In the genomic region with DNA sequence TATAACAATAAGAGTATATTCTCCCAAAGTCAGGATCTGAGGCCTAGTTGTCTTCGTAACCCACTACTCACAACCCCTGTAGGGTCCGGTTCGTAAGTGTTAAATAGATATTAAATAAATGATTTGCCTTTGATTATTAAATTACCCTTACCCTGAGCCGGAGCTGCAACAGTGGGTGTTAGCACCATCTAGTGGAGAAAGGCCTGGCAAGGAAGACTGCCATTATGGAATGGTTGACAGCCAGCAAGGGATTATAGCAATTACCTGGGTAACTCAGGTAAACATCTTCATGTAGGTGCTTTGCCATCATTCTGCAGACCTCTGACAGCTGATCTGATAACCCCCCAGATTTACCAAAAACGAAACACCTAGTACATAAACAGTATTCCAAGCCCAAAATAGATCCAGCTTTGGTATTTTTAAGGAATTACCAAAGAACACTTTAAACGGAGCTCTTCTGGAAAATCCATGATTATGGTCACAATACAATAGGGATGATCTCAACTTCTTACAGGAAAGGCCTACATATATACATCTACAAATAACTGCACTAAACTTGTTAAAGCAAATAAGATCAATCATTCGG, we compare ENCODE assay signal across 10 cellular contexts.
DNase-seq lines count a peak whose midpoint lies in the region; ATAC-seq and TF ChIP-seq lines count a peak whose summit lies in the region.
"Had no signal": no experiment of that assay in that cellular context is flagged by ENCODE, and none has a peak within 500 bp of the region (broad histone marks: within the 10 kb centered on the region; RNA-seq: fewer than 3 reads in every experiment).

No MANE protein-coding gene starts in this region.

- ATAC-seq in HG03097 (IDR thresholded peaks at IDR 0.05; ENCODE audit: low FRiP score, unreplicated experiment): no peak
- no peak for ATAC-seq in GM18868 (IDR thresholded peaks at IDR 0.05; ENCODE audit: unreplicated experiment)
- ATAC-seq: naive thymus-derived CD8-positive, alpha-beta T cell had no signal

- no peaks in the 10 kb centered on the region for H3K27me3 Mint-ChIP-seq in H9 (ENCODE audit: low read depth)
- H3K27me3 Mint-ChIP-seq in activated T-helper 1 cell treated with anti-CD3 and anti-CD28 coated beads, Interleukin-12 subunit alpha, Interleukin-12 subunit beta, Interleukin-2, Interleukin-4 antibody, amounts not matched to agents 30 ng/mL and 10 ng/mL and 1 ng/mL, durations not matched to agents 14 hours and 24 hours and 36 hours (ENCODE audit: insufficient read depth): peaks cover 16% of the 10 kb centered on the region

- H2BK5ac ChIP-seq in H9 (ENCODE audit: insufficient read length, low read length): no peak overlapping the region

- intact Hi-C loops in OCI-LY7 (cut with micrococcal nuclease; ENCODE audit: unreplicated experiment) (loop anchor here (2.0 kb wide), 2 partner anchors 37 to 75 kb away; no protein-coding TSS in a partner anchor), dorsolateral prefrontal cortex (cut with DNase I) (loop anchor here (10.0 kb wide), 2 partner anchors 833 to 993 kb away; no protein-coding TSS in a partner anchor)
- intact Hi-C loops in activated T-helper 1 cell treated with anti-CD3 and anti-CD28 coated beads, Interleukin-12 subunit alpha, Interleukin-12 subunit beta, Interleukin-2, Interleukin-4 antibody, amounts not matched to agents 30 ng/mL and 10 ng/mL and 1 ng/mL, durations not matched to agents 14 hours and 24 hours and 36 hours (cut with micrococcal nuclease): loop anchor here (1.0 kb wide), 1 partner anchor 995 kb away; no protein-coding TSS in a partner anchor

- H4K20me1 ChIP-seq in H9 (ENCODE audit: control insufficient read depth, insufficient read depth, insufficient read length) (no peaks in the 10 kb centered on the region), OCI-LY7 (ENCODE audit: insufficient read depth, low read length) (no peaks in the 10 kb centered on the region)

- H3T11ph ChIP-seq in H9 (ENCODE audit: low read length): no peak overlapping the region

- no peaks in the 10 kb centered on the region for H3K36me3 Mint-ChIP-seq in H9 (ENCODE audit: insufficient read depth in 1 of 3, low read depth in 3 of 3)
- H3K36me3 Mint-ChIP-seq in activated T-helper 1 cell treated with anti-CD3 and anti-CD28 coated beads, Interleukin-12 subunit alpha, Interleukin-12 subunit beta, Interleukin-2, Interleukin-4 antibody, amounts not matched to agents 30 ng/mL and 10 ng/mL and 1 ng/mL, durations not matched to agents 14 hours and 24 hours and 36 hours (ENCODE audit: low read depth): no peaks in the 10 kb centered on the region
- H3K36me3 Mint-ChIP-seq: naive thymus-derived CD8-positive, alpha-beta T cell had no signal

- no peak overlapping the region for H3K4ac ChIP-seq in H9 (ENCODE audit: low read depth, low read length)

- H3K4me1 Mint-ChIP-seq in H9: peaks cover 0 to 65% of the 10 kb centered on the region in 2 experiments; a peak in 3 of 4 replicates
- H3K4me1 Mint-ChIP-seq in activated T-helper 1 cell treated with anti-CD3 and anti-CD28 coated beads, Interleukin-12 subunit alpha, Interleukin-12 subunit beta, Interleukin-2, Interleukin-4 antibody, amounts not matched to agents 30 ng/mL and 10 ng/mL and 1 ng/mL, durations not matched to agents 14 hours and 24 hours and 36 hours (ENCODE audit: low read depth): peaks cover 7% of the 10 kb centered on the region

- no peak overlapping the region for H4K5ac ChIP-seq in H9 (ENCODE audit: insufficient read length, low read depth, low read length)

- H2BK20ac ChIP-seq in H9 (ENCODE audit: low read depth, low read length, poor library complexity, severe bottlenecking): no peak overlapping the region

- no peaks in the 10 kb centered on the region for H3K79me1 ChIP-seq in H9 (ENCODE audit: insufficient read depth, low read depth, low read length, poor library complexity, severe bottlenecking)

- H3K9me3 ChIP-seq in H9 (ENCODE audit: control insufficient read depth, low read depth, low read length): no peaks in the 10 kb centered on the region
- no peaks in the 10 kb centered on the region for H3K9me3 ChIP-seq in OCI-LY7 (ENCODE audit: low read length)

- H2AFZ ChIP-seq in H9 (ENCODE audit: low read length): no peak overlapping the region
- H2AFZ ChIP-seq in OCI-LY7 (ENCODE audit: low read length): no peak overlapping the region

- H4K91ac ChIP-seq in H9 (ENCODE audit: insufficient read length, low read depth, low read length): no peak overlapping the region

- TF ChIP-seq CTCF in H9 (conservative IDR thresholded peaks at IDR 0.05): peak; percentile 87
- TF ChIP-seq CTCF in OCI-LY7 (conservative IDR thresholded peaks at IDR 0.05; ENCODE audit: low read length): peak; percentile 85
- peak in 55 of 56 donors; percentile 43 to 77 (median 64) for TF ChIP-seq CTCF in dorsolateral prefrontal cortex (IDR thresholded peaks at IDR 0.05 in 54 of 56, conservative IDR thresholded peaks at IDR 0.05 in 2 of 56; ENCODE audit: low read depth in 1 of 56, partially characterized antibody in 56 of 56)

- no peaks in the 10 kb centered on the region for H3K79me2 ChIP-seq in H9 (ENCODE audit: insufficient read depth, low read length)
- H3K79me2 ChIP-seq in OCI-LY7 (ENCODE audit: insufficient read depth, low read depth, low read length): no peaks in the 10 kb centered on the region

- no peaks in the 10 kb centered on the region for H3K9me3 Mint-ChIP-seq in H9
- no peaks in the 10 kb centered on the region for H3K9me3 Mint-ChIP-seq in activated T-helper 1 cell treated with anti-CD3 and anti-CD28 coated beads, Interleukin-12 subunit alpha, Interleukin-12 subunit beta, Interleukin-2, Interleukin-4 antibody, amounts not matched to agents 30 ng/mL and 10 ng/mL and 1 ng/mL, durations not matched to agents 14 hours and 24 hours and 36 hours
- H3K9me3 Mint-ChIP-seq: naive thymus-derived CD8-positive, alpha-beta T cell; T-helper 1 cell treated with Interleukin-12 subunit alpha and Interleukin-12 subunit beta and Interleukin-4 antibody, amounts not matched to agents 30 μg/mL and 1 μg/mL, for 36 hours had no signal

- H3K9me2 ChIP-seq in OCI-LY7 (ENCODE audit: insufficient read depth, low read length): no peaks in the 10 kb centered on the region

- no peaks in the 10 kb centered on the region for H3K36me3 ChIP-seq in OCI-LY7 (ENCODE audit: insufficient read depth, low read length)

- POLR2A ChIA-PET in OCI-LY7 (lab: Charles Lee): interaction anchor here (0.6 to 1.7 kb wide), 4 partner anchors 13 to 413 kb away, joined by 3 to 4 read pairs (median 3); partner anchors contain the start of gene RPP30

- no peak overlapping the region for H3K4me3 Mint-ChIP-seq in H9
- no peak overlapping the region for H3K4me3 Mint-ChIP-seq in activated T-helper 1 cell treated with anti-CD3 and anti-CD28 coated beads, Interleukin-12 subunit alpha, Interleukin-12 subunit beta, Interleukin-2, Interleukin-4 antibody, amounts not matched to agents 30 ng/mL and 10 ng/mL and 1 ng/mL, durations not matched to agents 14 hours and 24 hours and 36 hours
- H3K4me3 Mint-ChIP-seq: naive thymus-derived CD8-positive, alpha-beta T cell; T-helper 1 cell treated with Interleukin-12 subunit alpha and Interleukin-12 subunit beta and Interleukin-4 antibody, amounts not matched to agents 30 μg/mL and 1 μg/mL, for 36 hours had no signal

- no peak overlapping the region for H3K23ac ChIP-seq in H9 (ENCODE audit: insufficient read length, low read depth, low read length)

- no peak overlapping the region for H3K56ac ChIP-seq in H9 (ENCODE audit: insufficient read length, low read depth, low read length)

- no peak overlapping the region for H3K27ac ChIP-seq in H9 (ENCODE audit: insufficient read length, low read depth, low read length)
- no peak overlapping the region for H3K27ac ChIP-seq in OCI-LY7 (ENCODE audit: low read depth, low read length, poor library complexity, severe bottlenecking)
- H3K27ac ChIP-seq in dorsolateral prefrontal cortex: no peak overlapping the region

- no peaks in the 10 kb centered on the region for H3K27me3 ChIP-seq in H9 (ENCODE audit: insufficient read depth, low read length)
- H3K27me3 ChIP-seq in dorsolateral prefrontal cortex: peaks cover 0 to 7% (median 0%) of the 10 kb centered on the region in 45 donors

- no peak overlapping the region for H4K8ac ChIP-seq in H9 (replicated peaks; ENCODE audit: insufficient read length, low read depth, low read length)

- no peak overlapping the region for H2AK5ac ChIP-seq in H9 (ENCODE audit: insufficient read length, low read length)

- H3K4me1 ChIP-seq in H9 (ENCODE audit: insufficient read depth, low read length) (0 out of 2 replicates have a peak, but pooled peaks cover 2% of the 10 kb centered on the region), OCI-LY7 (ENCODE audit: insufficient read depth, low read length, poor library complexity, severe bottlenecking) (no peaks in the 10 kb centered on the region)

- no peak overlapping the region for H3K4me3 ChIP-seq in OCI-LY7 (ENCODE audit: low read depth, low read length, poor library complexity, severe bottlenecking)
- no peak overlapping the region for H3K4me3 ChIP-seq in dorsolateral prefrontal cortex

- H2BK12ac ChIP-seq in H9 (ENCODE audit: insufficient read length, low read depth, low read length): no peak overlapping the region

- no peak overlapping the region for H3K18ac ChIP-seq in H9 (ENCODE audit: insufficient read length, low read depth, low read length)

- no peak overlapping the region for H3K27ac Mint-ChIP-seq in H9
- no peak overlapping the region for H3K27ac Mint-ChIP-seq in activated T-helper 1 cell treated with anti-CD3 and anti-CD28 coated beads, Interleukin-12 subunit alpha, Interleukin-12 subunit beta, Interleukin-2, Interleukin-4 antibody, amounts not matched to agents 30 ng/mL and 10 ng/mL and 1 ng/mL, durations not matched to agents 14 hours and 24 hours and 36 hours
- H3K27ac Mint-ChIP-seq: naive thymus-derived CD8-positive, alpha-beta T cell; T-helper 1 cell treated with Interleukin-12 subunit alpha and Interleukin-12 subunit beta and Interleukin-4 antibody, amounts not matched to agents 30 μg/mL and 1 μg/mL, for 36 hours had no signal

- H3K23me2 ChIP-seq in H9 (ENCODE audit: insufficient read length, low read depth, low read length, poor library complexity, severe bottlenecking): no peaks in the 10 kb centered on the region

- no CpG with 5 or more reads among the region's 7 CpGs for WGBS in H9 (ENCODE audit: extremely low coverage, insufficient read length, low lambda C conversion rate)

- no peak overlapping the region for H2BK120ac ChIP-seq in H9 (ENCODE audit: low read depth, low read length, poor library complexity, severe bottlenecking)

- H3K4me2 ChIP-seq in H9 (ENCODE audit: insufficient read depth, insufficient read length, low read length) (no peak overlapping the region), OCI-LY7 (ENCODE audit: low read length) (no peak overlapping the region)

- CTCF ChIA-PET in OCI-LY7 (lab: Charles Lee; ENCODE audit: unreplicated experiment): interaction anchor here (1.1 kb wide), 1 partner anchor 37 kb away, joined by 4 read pairs; no protein-coding TSS in a partner anchor

- H3K14ac ChIP-seq in H9 (ENCODE audit: insufficient read depth, low read length): no peak overlapping the region

- H2BK15ac ChIP-seq in H9 (ENCODE audit: low read depth, low read length): no peak overlapping the region

- BruUV-seq in OCI-LY7 (replicated peaks; lab: Mats Ljungman, UMichigan): no TSS peak

- peak; percentile 17 for DNase-seq in COLO829 (ENCODE audit: low spot score)
- peak; percentile 46 for DNase-seq in H9
- peak; percentile 35 for DNase-seq in OCI-LY7 (ENCODE audit: low spot score)
- no peak for DNase-seq in dorsolateral prefrontal cortex
- DNase-seq in myocyte (ENCODE audit: low read depth): peak; percentile 58
- DNase-seq in activated T-helper 1 cell treated with anti-CD3 and anti-CD28 coated beads, Interleukin-12 subunit alpha, Interleukin-12 subunit beta, Interleukin-2, Interleukin-4 antibody, amounts not matched to agents 30 ng/mL and 10 ng/mL and 1 ng/mL, durations not matched to agents 14 hours and 24 hours and 36 hours (ENCODE audit: low spot score): no peak

- H3K9ac ChIP-seq in H9 (ENCODE audit: extremely low read depth, insufficient read length, low read length): no peak overlapping the region

Comparison
In these comparisons a context has a peak if more than half of its experiments do, and no peak if none do; other contexts are left out.
1. DNase-seq: peak in COLO829 (single experiment), H9 (single experiment), OCI-LY7 (single experiment) and myocyte (single experiment); none in dorsolateral prefrontal cortex (0 of 10) and activated T-helper 1 cell treated with anti-CD3 and anti-CD28 coated beads, Interleukin-12 subunit alpha, Interleukin-12 subunit beta, Interleukin-2, Interleukin-4 antibody, amounts not matched to agents 30 ng/mL and 10 ng/mL and 1 ng/mL, durations not matched to agents 14 hours and 24 hours and 36 hours (single experiment).
2. Peak in every context shown above with its lines, with median percentiles within 50 percentile points of each other: CTCF ChIP-seq.